Comparison of ENCODE assay signal across 1 cellular context in the genomic region with DNA sequence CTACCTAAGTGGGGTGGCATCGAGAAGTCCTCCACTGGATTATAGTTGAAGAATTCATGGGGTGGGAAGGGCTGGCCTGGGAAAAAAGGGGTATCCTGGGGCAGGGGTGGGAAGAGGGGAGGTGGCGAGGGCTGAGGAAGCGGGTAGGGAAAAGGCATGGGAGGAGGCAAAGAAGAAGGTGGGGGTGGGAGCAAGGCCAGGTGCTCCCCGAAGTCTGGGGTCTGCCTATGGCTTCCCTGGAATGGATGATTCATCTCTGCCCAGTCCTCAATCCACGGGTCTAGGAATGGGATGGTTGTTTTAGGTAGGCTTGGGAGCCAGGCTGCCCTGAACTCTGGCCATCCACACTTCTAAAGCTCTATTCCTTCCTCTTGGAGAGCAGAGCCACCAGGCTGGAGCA.
TF ChIP-seq lines count a peak whose summit lies in the region.

No MANE protein-coding gene starts in this region.

TF ChIP-seq in HepG2, 621 proteins besides CTCF, POLR2A, EP300 and RAD21:
- TF ChIP-seq RBFOX2 (IDR thresholded peaks at IDR 0.05; ENCODE audit: low read depth, low read length) (peak; percentile 43; the same call in 1 of the 2 replicates), RFX1 (IDR thresholded peaks at IDR 0.05) (no peak), POLR2G (IDR thresholded peaks at IDR 0.05; ENCODE audit: low read depth, low read length) (0 out of 2 replicates have a peak, but pooled peaks have one; percentile 5), HNRNPK (IDR thresholded peaks at IDR 0.05; ENCODE audit: low read depth, low read length, poor library complexity, severe bottlenecking) (peak; percentile 79)
